Comparison of ENCODE assay signal across 1 cellular context in genomic region chr6:37187321-37188022, GRCh38.
TF ChIP-seq lines count a peak whose summit lies in the region.

No MANE protein-coding gene starts in this region.

TF ChIP-seq in K562, 482 proteins besides CTCF, POLR2A, EP300 and RAD21 (continued from another document):
- TF ChIP-seq ATF4 (CRISPR knock-in tag; IDR thresholded peaks at IDR 0.05): 0 out of 2 replicates have a peak, but pooled peaks have one; percentile 31
- no peak for TF ChIP-seq MBD2 (IDR thresholded peaks at IDR 0.05; ENCODE audit: borderline replicate concordance, low read depth)
- peak; percentile 60; the same call in 1 of the 2 replicates for TF ChIP-seq BACH1 (tag; IDR thresholded peaks at IDR 0.05)
- TF ChIP-seq MTA2 (IDR thresholded peaks at IDR 0.05; ENCODE audit: low read depth): no peak
